ENCODE assay signal across 8 cellular contexts in genomic region chr17:60603477-60603876, GRCh38. TPM values are rescaled to one million over a fixed set of nuclear protein-coding genes. Genes with fewer than 3 reads are reported as not detected.
DNase-seq lines count a peak whose midpoint lies in the region; ATAC-seq, FAIRE-seq and TF ChIP-seq lines count a peak whose summit lies in the region.
"Not testable (repeated sequence)": the region's sequence is repeated elsewhere in the genome, so short reads cannot be mapped to it uniquely, and the experiment has no call there.

No MANE protein-coding gene starts in this region.

- H3K9me3 Mint-ChIP-seq in CD4-positive, CD25-positive, alpha-beta regulatory T cell; activated T-cell treated with anti-CD3 and anti-CD28 coated beads, Interleukin-2, amount 50 U/mL, for 24 hours; naive thymus-derived CD4-positive, alpha-beta T cell: not testable (repeated sequence)

- DNase-seq in CD4-positive, CD25-positive, alpha-beta regulatory T cell; SK-N-SH; activated T-cell treated with anti-CD3 and anti-CD28 coated beads, Interleukin-2, amount 50 U/mL, for 24 hours; K562 (ENCODE audit: extremely low read depth in 1 of 4, low spot score in 3 of 4); fibroblast of villous mesenchyme (ENCODE audit: low read depth); naive thymus-derived CD4-positive, alpha-beta T cell; psoas muscle: not testable (repeated sequence)

- not testable (repeated sequence) for TF ChIP-seq POLR2A in K562 (conservative IDR thresholded peaks at IDR 0.05)

- H3K27me3 ChIP-seq in CD4-positive, CD25-positive, alpha-beta regulatory T cell (ENCODE audit: control insufficient read depth, insufficient read depth, low read length); SK-N-SH (ENCODE audit: insufficient read depth); K562 (ENCODE audit: control insufficient read depth in 2 of 2, insufficient read depth in 2 of 2, low read length in 2 of 2); naive thymus-derived CD4-positive, alpha-beta T cell (ENCODE audit: control insufficient read depth in 2 of 2, insufficient read depth in 2 of 2, low read length in 2 of 2); psoas muscle (ENCODE audit: insufficient read depth in 3 of 3, low read length in 2 of 3): not testable (repeated sequence)

- H3K27ac ChIP-seq in CD4-positive, CD25-positive, alpha-beta regulatory T cell (ENCODE audit: insufficient read depth, low read length, poor library complexity, severe bottlenecking); HEK293 (ENCODE audit: extremely low read depth, low read depth, low read length); SK-N-SH (ENCODE audit: low read depth in 2 of 2, low read length in 1 of 2); K562 (ENCODE audit: extremely low read depth, low read depth, low read length); naive thymus-derived CD4-positive, alpha-beta T cell (ENCODE audit: low read depth, low read length); psoas muscle: not testable (repeated sequence)

- not testable (repeated sequence) for ATAC-seq in CD4-positive, CD25-positive, alpha-beta regulatory T cell (ENCODE audit: low read depth in 2 of 2); K562; naive thymus-derived CD4-positive, alpha-beta T cell; psoas muscle

- TF ChIP-seq EP300 in SK-N-SH (IDR thresholded peaks at IDR 0.05; ENCODE audit: borderline replicate concordance in 1 of 2, low read depth in 1 of 2, low read length in 1 of 2); K562 (IDR thresholded peaks at IDR 0.05; ENCODE audit: low read length): not testable (repeated sequence)

- H3K4me2 ChIP-seq in SK-N-SH (peak overlapping the region; percentile 90; the same call in 1 of the 2 replicates), K562 (ENCODE audit: insufficient read depth, low read length) (peak overlapping the region; percentile 47)

- not testable (repeated sequence) for TF ChIP-seq CTCF in HEK293 (tag by site-specific recombination; IDR thresholded peaks at IDR 0.05); SK-N-SH (IDR thresholded peaks at IDR 0.05); K562 (IDR thresholded peaks at IDR 0.05 in 2 of 3, conservative IDR thresholded peaks at IDR 0.05 in 1 of 3; ENCODE audit: insufficient read depth in 2 of 3, low read depth in 1 of 3, low read length in 3 of 3); fibroblast of villous mesenchyme (IDR thresholded peaks at IDR 0.05; ENCODE audit: insufficient read depth, low read depth, low read length); psoas muscle (IDR thresholded peaks at IDR 0.05)

- H3K9ac ChIP-seq in SK-N-SH; K562 (ENCODE audit: insufficient read depth in 1 of 2, low read depth in 2 of 2, low read length in 2 of 2): not testable (repeated sequence)

- H3K79me2 ChIP-seq in SK-N-SH (ENCODE audit: insufficient read depth) (peaks cover 84% of the 10 kb centered on the region), K562 (ENCODE audit: control insufficient read depth, insufficient read depth, low read length) (peaks cover 84% of the 10 kb centered on the region)

- H3K36me3 ChIP-seq in CD4-positive, CD25-positive, alpha-beta regulatory T cell (ENCODE audit: control insufficient read depth, insufficient read depth, low read length); HEK293 (ENCODE audit: control insufficient read depth in 2 of 2, insufficient read depth in 1 of 2, low read length in 2 of 2); SK-N-SH (replicated peaks in 1 of 2; ENCODE audit: control insufficient read depth in 1 of 2, insufficient read depth in 2 of 2, low read length in 1 of 2); K562 (ENCODE audit: control insufficient read depth, insufficient read depth, low read length); naive thymus-derived CD4-positive, alpha-beta T cell (ENCODE audit: control insufficient read depth in 2 of 3, insufficient read depth in 3 of 3, low read length in 3 of 3); psoas muscle (ENCODE audit: insufficient read depth in 1 of 2, low read depth in 1 of 2): not testable (repeated sequence)

- peak overlapping the region; percentile 35 to 98 (median 59) for H3K4me3 Mint-ChIP-seq in CD4-positive, CD25-positive, alpha-beta regulatory T cell
- peak overlapping the region; percentile 27 for H3K4me3 Mint-ChIP-seq in activated T-cell treated with anti-CD3 and anti-CD28 coated beads, Interleukin-2, amount 50 U/mL, for 24 hours
- H3K4me3 Mint-ChIP-seq in naive thymus-derived CD4-positive, alpha-beta T cell, result peak overlapping the region in 8 of 10 donors; percentile 18 to 93 (median 28)

- in situ Hi-C loops in K562 (cut with MboI), result not testable (repeated sequence)

- not testable (repeated sequence) for H3K9me1 ChIP-seq in K562 (ENCODE audit: control insufficient read depth, insufficient read depth, low read length)

- not testable (repeated sequence) for FAIRE-seq in K562 (lab: Jason Lieb, UNC)

- H3K4me1 Mint-ChIP-seq in CD4-positive, CD25-positive, alpha-beta regulatory T cell, result peaks cover 37 to 69% (median 53%) of the 10 kb centered on the region in 4 donors
- peaks cover 53% of the 10 kb centered on the region for H3K4me1 Mint-ChIP-seq in activated T-cell treated with anti-CD3 and anti-CD28 coated beads, Interleukin-2, amount 50 U/mL, for 24 hours (ENCODE audit: low read depth)
- H3K4me1 Mint-ChIP-seq in naive thymus-derived CD4-positive, alpha-beta T cell, result peaks cover 34 to 72% (median 59%) of the 10 kb centered on the region in 7 donors

- H3K27ac Mint-ChIP-seq in CD4-positive, CD25-positive, alpha-beta regulatory T cell; activated T-cell treated with anti-CD3 and anti-CD28 coated beads, Interleukin-2, amount 50 U/mL, for 24 hours; naive thymus-derived CD4-positive, alpha-beta T cell: not testable (repeated sequence)

- H2AFZ ChIP-seq in SK-N-SH (ENCODE audit: low read depth); K562 (ENCODE audit: low read depth, low read length): not testable (repeated sequence)

- H3K36me3 Mint-ChIP-seq in CD4-positive, CD25-positive, alpha-beta regulatory T cell; naive thymus-derived CD4-positive, alpha-beta T cell: not testable (repeated sequence)
- H3K36me3 Mint-ChIP-seq in activated T-cell treated with anti-CD3 and anti-CD28 coated beads, Interleukin-2, amount 50 U/mL, for 24 hours (ENCODE audit: low read depth), result peaks cover 29% of the 10 kb centered on the region

- intact Hi-C loops in K562 (cut with micrococcal nuclease), result loop anchor here (5.0 kb wide), 3 partner anchors 34 to 211 kb away; partner anchors contain the start of genes APPBP2 and USP32
- intact Hi-C loops in naive thymus-derived CD4-positive, alpha-beta T cell (cut with micrococcal nuclease), result loop anchor here (5.0 to 10.0 kb wide), 2 partner anchors 469 to 1496 kb away; partner anchors contain the start of gene TRIM37 (in 2 of the 2)
- intact Hi-C loops in psoas muscle (cut with DNase I), result loop anchor here (5.0 kb wide), 2 partner anchors 39 to 76 kb away; partner anchors contain the start of gene APPBP2 (in 1 of the 2)

- BruUV-seq in K562 (replicated peaks; lab: Mats Ljungman, UMichigan), result not testable (repeated sequence)

- WGBS in SK-N-SH (ENCODE audit: low lambda C conversion rate), result 97% methylated on average over 10 of the region's 10 CpGs
- WGBS in K562 (ENCODE audit: insufficient coverage, low coverage, missing lambda C conversion rate), result 51% methylated on average over 10 of the region's 10 CpGs
- 84 to 96% (median 85%) methylated on average over 10 of the region's 10 CpGs for WGBS in psoas muscle, 3 donors

- peaks cover 49% of the 10 kb centered on the region for H3F3A ChIP-seq in SK-N-SH (replicated peaks; ENCODE audit: insufficient read depth)

- H3K27me3 Mint-ChIP-seq in CD4-positive, CD25-positive, alpha-beta regulatory T cell; activated T-cell treated with anti-CD3 and anti-CD28 coated beads, Interleukin-2, amount 50 U/mL, for 24 hours; naive thymus-derived CD4-positive, alpha-beta T cell: not testable (repeated sequence)

- TF ChIP-seq RAD21 in SK-N-SH (IDR thresholded peaks at IDR 0.05; ENCODE audit: low read length); K562 (CRISPR knock-in tag; conservative IDR thresholded peaks at IDR 0.05 in 1 of 2, IDR thresholded peaks at IDR 0.05 in 1 of 2): not testable (repeated sequence)

- POLR2A ChIA-PET in HEK293 (lab: Yijun Ruan, JAX) (interaction anchor here (0.6 kb wide), 1 partner anchor 55 kb away, joined by 7 read pairs; no protein-coding TSS in a partner anchor), SK-N-SH (lab: Yijun Ruan, JAX) (interaction anchor here (0.7 kb wide), 1 partner anchor 13 kb away, joined by 4 read pairs; no protein-coding TSS in a partner anchor), K562 (lab: Yijun Ruan, JAX) (interaction anchor here (2.7 to 3.0 kb wide), 2 partner anchors 10 to 14 kb away, joined by 14 to 19 read pairs; no protein-coding TSS in a partner anchor)
- POLR2A ChIA-PET in naive thymus-derived CD4-positive, alpha-beta T cell (lab: Charles Lee), result interaction anchor here (0.6 kb wide), 1 partner anchor 68 kb away, joined by 3 read pairs; no protein-coding TSS in a partner anchor

- not testable (repeated sequence) for H3K9me2 ChIP-seq in SK-N-SH

- CTCF ChIA-PET in HEK293 (lab: Yijun Ruan, JAX), result interaction anchor here (0.6 to 5.0 kb wide), 2 partner anchors 36 to 305 kb away, joined by 5 to 51 read pairs; no protein-coding TSS in a partner anchor
- CTCF ChIA-PET in SK-N-SH (lab: Yijun Ruan, JAX), result interaction anchor here (1.1 to 8.1 kb wide), 4 partner anchors 10 to 36 kb away, joined by 3 to 68 read pairs (median 5); no protein-coding TSS in a partner anchor
- CTCF ChIA-PET in K562 (lab: Yijun Ruan, JAX; ENCODE audit: low intra/inter-chr PET ratio); naive thymus-derived CD4-positive, alpha-beta T cell (lab: Charles Lee): not testable (repeated sequence)

- H4K20me1 ChIP-seq in SK-N-SH (ENCODE audit: insufficient read depth), result peaks cover 75% of the 10 kb centered on the region
- not testable (repeated sequence) for H4K20me1 ChIP-seq in K562 (replicated peaks; ENCODE audit: control insufficient read depth, insufficient read depth, low read length)

- not testable (repeated sequence) for H3K4me3 ChIP-seq in CD4-positive, CD25-positive, alpha-beta regulatory T cell (ENCODE audit: low read depth, low read length); SK-N-SH (ENCODE audit: low read depth in 2 of 2, low read length in 1 of 2); K562; naive thymus-derived CD4-positive, alpha-beta T cell (ENCODE audit: low read length)
- H3K4me3 ChIP-seq in HEK293 (ENCODE audit: low read depth, low read length), result peak overlapping the region; percentile 94
- H3K4me3 ChIP-seq in fibroblast of villous mesenchyme (ENCODE audit: low read depth, low read length), result peak overlapping the region; percentile 100
- peak overlapping the region; percentile 97 for H3K4me3 ChIP-seq in psoas muscle

- not testable (repeated sequence) for H3K9me3 ChIP-seq in CD4-positive, CD25-positive, alpha-beta regulatory T cell (ENCODE audit: control insufficient read depth in 2 of 2, low read length in 2 of 2); HEK293 (ENCODE audit: control insufficient read depth, insufficient read depth, low read depth, low read length); SK-N-SH; K562 (replicated peaks; ENCODE audit: control insufficient read depth, insufficient read depth, low read depth, low read length); naive thymus-derived CD4-positive, alpha-beta T cell (ENCODE audit: control insufficient read depth in 2 of 3, low read length in 3 of 3); psoas muscle

- peaks cover 39% of the 10 kb centered on the region for H3K4me1 ChIP-seq in CD4-positive, CD25-positive, alpha-beta regulatory T cell (ENCODE audit: control insufficient read depth, insufficient read depth, low read length, poor library complexity, severe bottlenecking)
- H3K4me1 ChIP-seq in HEK293 (ENCODE audit: control insufficient read depth, insufficient read depth, low read length), result peaks cover 17% of the 10 kb centered on the region; the same call in 1 of the 2 replicates
- peaks cover 3 to 18% of the 10 kb centered on the region in 2 experiments for H3K4me1 ChIP-seq in SK-N-SH (ENCODE audit: control insufficient read depth in 1 of 2, insufficient read depth in 2 of 2, low read depth in 1 of 2, low read length in 1 of 2)
- peaks cover 7 to 20% of the 10 kb centered on the region in 2 experiments; a peak in 4 of 5 replicates for H3K4me1 ChIP-seq in K562 (replicated peaks in 1 of 2; ENCODE audit: control insufficient read depth in 2 of 2, insufficient read depth in 2 of 2, low read length in 2 of 2)
- peaks cover 0 to 13% of the 10 kb centered on the region in 2 donors for H3K4me1 ChIP-seq in naive thymus-derived CD4-positive, alpha-beta T cell (ENCODE audit: control insufficient read depth in 2 of 2, insufficient read depth in 2 of 2, low read length in 2 of 2)
- H3K4me1 ChIP-seq in psoas muscle, result peaks cover 29% of the 10 kb centered on the region

RNA-seq across cellular contexts. Expression of gene PPM1D, which starts 3.5 kb away (rescaled TPM):
- total RNA-seq in CD4-positive, CD25-positive, alpha-beta regulatory T cell, result 29.6 TPM
- 10 to 100 TPM in 3 of 4 donors, 1 to 10 TPM in 1; 9.5 to 15.5 (median 12.1) TPM for polyA plus RNA-seq in CD4-positive, CD25-positive, alpha-beta regulatory T cell
- 8.4 and 8.8 TPM in 2 replicates for polyA plus RNA-seq in SK-N-SH (2012; rRNA removed)
- polyA plus RNA-seq in SK-N-SH (2012; cell fraction: cytosol; rRNA removed), result 11.1 TPM in 2 replicates
- 7.6 and 11.9 TPM in 2 replicates for polyA plus RNA-seq in SK-N-SH (2012; cell fraction: nucleus; rRNA removed)
- total RNA-seq in K562 (2011; cell fraction: chromatin; rRNA removed; ENCODE audit: low replicate concordance), result 6.7 and 7.6 TPM in 2 replicates
- 3.9 and 4.3 TPM in 2 replicates for total RNA-seq in K562 (2011; cell fraction: nucleolus; rRNA removed)
- 4.7 and 5.0 TPM in 2 replicates for total RNA-seq in K562 (2011; cell fraction: nucleoplasm; rRNA removed)
- total RNA-seq in K562 (2014; rRNA removed), result 7.4 and 9.0 TPM in 2 replicates
- total RNA-seq in K562 (2014; rRNA removed; fragmentation: Illumina TruSeq; extraction: Trizol), result 12.6 and 14.6 TPM in 2 replicates
- total RNA-seq in K562 (2015; rRNA removed; fragmentation: Illumina TruSeq; extraction: Trizol), result 11.9 and 13.0 TPM in 2 replicates
- 17.6 and 19.0 TPM in 2 replicates for total RNA-seq in K562 (2021)
- polyA plus RNA-seq in K562 (2011; rRNA removed), result 5.7 and 7.0 TPM in 2 replicates
- 4.3 and 5.6 TPM in 2 replicates for polyA plus RNA-seq in K562 (2011; cell fraction: cytosol; rRNA removed)
- polyA plus RNA-seq in K562 (2011; cell fraction: nucleus; rRNA removed), result 3.7 and 3.9 TPM in 2 replicates
- 6.6 and 7.9 TPM in 2 replicates for polyA plus RNA-seq in K562 (2012)
- 10.6 and 14.0 TPM in 2 replicates for polyA plus RNA-seq in K562 (2014; fragmentation: Illumina TruSeq; extraction: Trizol)
- polyA plus RNA-seq in K562 (2014; fragmentation: Nextera tagmentation; extraction: Ambion mirVana), result 1 to 10 TPM; 2.1 to 2.7 TPM
- polyA plus RNA-seq in K562 (2014; rRNA removed), result 6.2 and 7.8 TPM in 2 replicates
- polyA minus RNA-seq in K562 (2011; rRNA and poly(A)+ RNA removed), result 14.7 and 16.9 TPM in 2 replicates
- polyA minus RNA-seq in K562 (2011; cell fraction: cytosol; rRNA and poly(A)+ RNA removed), result 4.9 and 5.4 TPM in 2 replicates
- polyA minus RNA-seq in K562 (2011; cell fraction: nucleus; rRNA and poly(A)+ RNA removed), result 3.5 and 5.7 TPM in 2 replicates
- total RNA-seq in fibroblast of villous mesenchyme, result 10.3 and 15.5 TPM in 2 replicates
- total RNA-seq in naive thymus-derived CD4-positive, alpha-beta T cell, result 10 to 100 TPM; 13.5 to 18.8 (median 17.7) TPM
- 10 to 100 TPM in 1 of 2 donors, 1 to 10 TPM in 1; 8.6 to 14.2 TPM for polyA plus RNA-seq in naive thymus-derived CD4-positive, alpha-beta T cell
- total RNA-seq in psoas muscle, result 10 to 100 TPM in 1 of 4 donors, 1 to 10 TPM in 3; 7.0 to 10.5 (median 8.4) TPM
- 1 to 10 TPM; 2.8 to 5.6 (median 4.0) TPM for polyA plus RNA-seq in psoas muscle
